ENCODE assay signal across 15 cellular contexts in genomic region chr2:72386288-72386687, GRCh38.
DNase-seq lines count a peak whose midpoint lies in the region; ATAC-seq, FAIRE-seq and TF ChIP-seq lines count a peak whose summit lies in the region.
"Had no signal": no experiment of that assay in that cellular context is flagged by ENCODE, and none has a peak within 500 bp of the region (broad histone marks: within the 10 kb centered on the region; RNA-seq: fewer than 3 reads in every experiment).

No MANE protein-coding gene starts in this region.

- H3K27ac Mint-ChIP-seq in GM23338 (no peak overlapping the region), endothelial cell (ENCODE audit: unreplicated experiment) (no peak overlapping the region)
- H3K27ac Mint-ChIP-seq: CD4-positive, alpha-beta memory T cell had no signal

- H3K9me2 ChIP-seq in GM23338 (ENCODE audit: insufficient read depth), result no peaks in the 10 kb centered on the region

- no peak overlapping the region for H3K27ac ChIP-seq in A549
- H3K27ac ChIP-seq in GM23338 (ENCODE audit: low read depth), result no peak overlapping the region
- H3K27ac ChIP-seq: C4-2B, GM23248 had no signal

- TF ChIP-seq CTCF in A549 (IDR thresholded peaks at IDR 0.05) (no peak), GM23338 (conservative IDR thresholded peaks at IDR 0.05; ENCODE audit: low read depth in 2 of 2) (no peak), endothelial cell (IDR thresholded peaks at IDR 0.05; ENCODE audit: unreplicated experiment) (no peak)

- no peak for FAIRE-seq in A549 (lab: Jason Lieb, UNC)
- FAIRE-seq: D721Med had no signal

- peaks cover 6% of the 10 kb centered on the region; the same call in 1 of the 2 replicates for H3K36me3 ChIP-seq in GM23338 (ENCODE audit: insufficient read depth)
- H3K36me3 ChIP-seq in NT2/D1 (ENCODE audit: insufficient read depth, insufficient read length, low read length), result no peaks in the 10 kb centered on the region
- H3K36me3 ChIP-seq: BE2C had no signal

- H3K9me3 ChIP-seq in A549 (peaks cover 26% of the 10 kb centered on the region; the same call in 2 of the 3 replicates), NT2/D1 (ENCODE audit: insufficient read depth, low read length) (peaks cover 23% of the 10 kb centered on the region), iPS-18c (ENCODE audit: control insufficient read depth, insufficient read depth, low read length) (peaks cover 5% of the 10 kb centered on the region)
- H3K9me3 ChIP-seq: BE2C had no signal

- H2AFZ ChIP-seq in GM23338, result no peak overlapping the region
- H2AFZ ChIP-seq: GM23248 had no signal

- WGBS in A549 (ENCODE audit: missing lambda C conversion rate), result 25% methylated on average over 1 of the region's 1 CpG

- H4K20me1 ChIP-seq in GM23338 (replicated peaks; ENCODE audit: insufficient read depth), result no peaks in the 10 kb centered on the region

- CTCF ChIA-PET in A549 (lab: Yijun Ruan, JAX), result no interaction called here

- H3K27me3 ChIP-seq in GM23338 (ENCODE audit: insufficient read depth) (no peaks in the 10 kb centered on the region), NT2/D1 (ENCODE audit: insufficient read depth, insufficient read length) (no peaks in the 10 kb centered on the region)
- H3K27me3 ChIP-seq: BE2C had no signal

- H3K79me2 ChIP-seq in GM23338 (replicated peaks; ENCODE audit: insufficient read depth), result 0 out of 2 replicates have a peak, but pooled peaks cover 8% of the 10 kb centered on the region

- H3F3A ChIP-seq in GM23338 (replicated peaks; ENCODE audit: low read depth), result no peaks in the 10 kb centered on the region

- POLR2A ChIA-PET in A549 (lab: Yijun Ruan, JAX), result no interaction called here

- peaks cover 2% of the 10 kb centered on the region for H3K27me3 Mint-ChIP-seq in GM23338 (ENCODE audit: insufficient read depth, low read depth, poor library complexity)
- H3K27me3 Mint-ChIP-seq in endothelial cell (ENCODE audit: unreplicated experiment), result peaks cover 1% of the 10 kb centered on the region
- H3K27me3 Mint-ChIP-seq: CD4-positive, alpha-beta memory T cell had no signal

- no peak for TF ChIP-seq RAD21 in A549 (conservative IDR thresholded peaks at IDR 0.05 in 1 of 2, IDR thresholded peaks at IDR 0.05 in 1 of 2)

- TF ChIP-seq POLR2A in A549 (IDR thresholded peaks at IDR 0.05; ENCODE audit: low read length), result peak; percentile 7; the same call in 1 of the 2 replicates

- H3K4me1 Mint-ChIP-seq in GM23338, result no peaks in the 10 kb centered on the region
- H3K4me1 Mint-ChIP-seq in endothelial cell (ENCODE audit: unreplicated experiment), result no peaks in the 10 kb centered on the region
- H3K4me1 Mint-ChIP-seq: CD4-positive, alpha-beta memory T cell had no signal

- no peaks in the 10 kb centered on the region for H3K4me1 ChIP-seq in A549
- H3K4me1 ChIP-seq in GM23338 (ENCODE audit: insufficient read depth), result no peaks in the 10 kb centered on the region
- H3K4me1 ChIP-seq in NT2/D1 (ENCODE audit: insufficient read depth, insufficient read length), result no peaks in the 10 kb centered on the region
- H3K4me1 ChIP-seq: BE2C had no signal

- H3K4me3 ChIP-seq in A549 (no peak overlapping the region), GM23338 (no peak overlapping the region), NT2/D1 (ENCODE audit: insufficient read length, low read depth) (no peak overlapping the region), iPS-18c (ENCODE audit: insufficient read depth, low read depth, low read length) (peak overlapping the region; percentile 20; the same call in 1 of the 2 replicates)
- H3K4me3 ChIP-seq: GM23248 had no signal

- ATAC-seq in A549, result no peak
- ATAC-seq in GM23338, result no peak

- H3K36me3 Mint-ChIP-seq in GM23338 (ENCODE audit: low read depth) (peaks cover 37% of the 10 kb centered on the region), endothelial cell (ENCODE audit: low read depth, unreplicated experiment) (peaks cover 12% of the 10 kb centered on the region)

- H3K4me2 ChIP-seq in A549, result no peak overlapping the region
- no peak overlapping the region for H3K4me2 ChIP-seq in GM23338

- H3K9ac ChIP-seq in NT2/D1 (ENCODE audit: insufficient read length, low read depth), result no peak overlapping the region
- H3K9ac ChIP-seq: GM23248 had no signal

- no peak overlapping the region for H3K4me3 Mint-ChIP-seq in GM23338
- no peak overlapping the region for H3K4me3 Mint-ChIP-seq in endothelial cell (ENCODE audit: unreplicated experiment)

- TF ChIP-seq EP300 in A549 (IDR thresholded peaks at IDR 0.05), result no peak

- DNase-seq in A549 (ENCODE audit: low read depth in 1 of 2, low spot score in 1 of 2) (peak in 1 of 2 experiments; percentile 30), GM23338 (ENCODE audit: low spot score) (peak; percentile 31), NT2/D1 (ENCODE audit: low read depth, low spot score) (peak; percentile 44), T1000 (lab: John Stamatoyannopoulos, UW) (no peak), AG20443 (ENCODE audit: low spot score) (no peak), endothelial cell (ENCODE audit: low spot score) (no peak)
- DNase-seq: BE2C; CD4-positive, alpha-beta memory T cell; DMS153; GM23248; H7; KBM-7 had no signal

- H3K9me3 Mint-ChIP-seq in GM23338 (peaks cover 45% of the 10 kb centered on the region), endothelial cell (ENCODE audit: unreplicated experiment) (peaks cover 5% of the 10 kb centered on the region)

TF ChIP-seq in A549, 52 proteins besides CTCF, POLR2A, EP300 and RAD21:
- TF ChIP-seq CEBPB (IDR thresholded peaks at IDR 0.05), result no peak
- peak; percentile 96 for TF ChIP-seq ZFP36 (IDR thresholded peaks at IDR 0.05; ENCODE audit: borderline replicate concordance, partially characterized antibody)
- no peak for TF ChIP-seq HDAC2 (IDR thresholded peaks at IDR 0.05)
- no peak for TF ChIP-seq PHF8 (IDR thresholded peaks at IDR 0.05; ENCODE audit: borderline replicate concordance, low read depth)
- TF ChIP-seq HES2 (IDR thresholded peaks at IDR 0.05), result no peak

TF ChIP-seq in GM23338, 12 proteins besides CTCF, POLR2A, EP300 and RAD21 (continues in another document):
- TF ChIP-seq STAT1 (IDR thresholded peaks at IDR 0.05; ENCODE audit: unreplicated experiment) (no peak), EZH2phosphoT487 (IDR thresholded peaks at IDR 0.05; ENCODE audit: unreplicated experiment) (no peak), ZNF462 (CRISPR knock-in tag; IDR thresholded peaks at IDR 0.05) (no peak)

Comparison
In these comparisons a context has a peak if more than half of its experiments do, and no peak if none do; other contexts are left out.
1. DNase-seq: peak in GM23338 (single experiment) and NT2/D1 (single experiment); none in T1000 (single experiment), AG20443 (single experiment) and endothelial cell (single experiment).